19 cellular contexts compared by ENCODE assay signal in the genomic region with DNA sequence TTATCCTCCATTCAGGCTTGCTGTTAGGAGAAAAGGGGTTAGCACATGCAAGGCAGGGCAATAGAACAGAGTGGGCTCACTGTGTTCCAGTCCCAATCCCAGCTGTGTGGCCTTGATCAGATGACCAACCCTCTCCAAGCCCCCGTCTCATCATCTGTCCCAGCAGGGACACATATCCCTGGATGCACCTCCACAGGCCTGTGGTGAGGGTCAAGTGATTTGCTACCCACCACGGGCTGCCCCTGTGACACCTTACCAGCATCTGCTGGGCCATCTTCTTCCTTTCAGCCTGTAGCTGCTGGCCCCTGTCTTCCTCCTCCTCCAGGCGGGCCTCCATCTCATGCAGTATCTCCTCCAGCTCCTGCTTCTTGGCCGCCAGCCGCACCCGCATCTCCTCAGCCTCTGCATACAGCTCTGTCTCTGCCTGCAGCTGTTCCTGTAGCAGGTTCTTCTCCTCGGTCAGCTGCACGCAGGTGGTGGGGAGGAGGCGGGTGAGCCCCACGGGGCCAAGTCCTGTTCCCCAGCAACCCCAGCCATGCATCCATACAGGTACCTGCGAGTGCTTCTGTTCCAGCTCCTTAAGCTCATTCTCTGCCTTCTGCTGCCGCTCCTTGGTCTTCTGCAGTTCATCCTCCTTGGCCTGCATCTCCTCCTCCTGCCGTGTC.
DNase-seq lines count a peak whose midpoint lies in the region; ATAC-seq and TF ChIP-seq lines count a peak whose summit lies in the region.
"Had no signal": no experiment of that assay in that cellular context is flagged by ENCODE, and none has a peak within 500 bp of the region (broad histone marks: within the 10 kb centered on the region; RNA-seq: fewer than 3 reads in every experiment).

No MANE protein-coding gene starts in this region.

- no peaks in the 10 kb centered on the region for H3K79me2 ChIP-seq in neural progenitor cell (ENCODE audit: low read depth)

- H3K9me3 ChIP-seq in neural progenitor cell (ENCODE audit: low read depth) = no peaks in the 10 kb centered on the region
- H3K9me3 ChIP-seq: HAP-1 had no signal

- no peaks in the 10 kb centered on the region for H3K9me3 Mint-ChIP-seq in neural progenitor cell
- H3K9me3 Mint-ChIP-seq in stimulated activated effector memory CD8-positive, alpha-beta T cell treated with anti-CD3 and anti-CD28 coated beads, Interleukin-12 subunit alpha, Interleukin-12 subunit beta, amount 100 ng/mL, for 72 hours = peaks cover 5% of the 10 kb centered on the region
- H3K9me3 Mint-ChIP-seq: CD4-positive, alpha-beta T cell; GM23338 had no signal

- H4K20me1 ChIP-seq in neural progenitor cell (ENCODE audit: low read depth) = no peaks in the 10 kb centered on the region

- H3K4me3 ChIP-seq in neural progenitor cell = no peak overlapping the region
- H3K4me3 ChIP-seq: GM23338, HAP-1, PC-9 had no signal

- no peaks in the 10 kb centered on the region for H3K4me1 Mint-ChIP-seq in neural progenitor cell
- H3K4me1 Mint-ChIP-seq in stimulated activated effector memory CD8-positive, alpha-beta T cell treated with anti-CD3 and anti-CD28 coated beads, Interleukin-12 subunit alpha, Interleukin-12 subunit beta, amount 100 ng/mL, for 72 hours = peaks cover 7% of the 10 kb centered on the region

- peaks cover 2% of the 10 kb centered on the region for H3K27me3 Mint-ChIP-seq in neural progenitor cell (ENCODE audit: insufficient read depth, low read depth)
- H3K27me3 Mint-ChIP-seq: CD4-positive, alpha-beta T cell had no signal

- no peak overlapping the region for H3K27ac ChIP-seq in neural progenitor cell
- H3K27ac ChIP-seq: PC-9 had no signal

- no peak for ATAC-seq in stimulated activated effector memory CD8-positive, alpha-beta T cell treated with anti-CD3 and anti-CD28 coated beads, Interleukin-12 subunit alpha, Interleukin-12 subunit beta, amount 100 ng/mL, for 72 hours
- ATAC-seq in HG03378 (IDR thresholded peaks at IDR 0.05; ENCODE audit: unreplicated experiment) = no peak
- ATAC-seq: GM23338 had no signal

- TF ChIP-seq CTCF in neural progenitor cell (IDR thresholded peaks at IDR 0.05) = no peak

- no peaks in the 10 kb centered on the region for H3K27me3 ChIP-seq in neural progenitor cell

- H3K36me3 ChIP-seq in neural progenitor cell = no peaks in the 10 kb centered on the region
- H3K36me3 ChIP-seq: HAP-1 had no signal

- no peak overlapping the region for H2AFZ ChIP-seq in neural progenitor cell (replicated peaks)
- H2AFZ ChIP-seq: GM23338, PC-9 had no signal

- H3F3A ChIP-seq in neural progenitor cell (ENCODE audit: low read depth) = no peaks in the 10 kb centered on the region

- no peaks in the 10 kb centered on the region for H3K36me3 Mint-ChIP-seq in neural progenitor cell
- peaks cover 9% of the 10 kb centered on the region for H3K36me3 Mint-ChIP-seq in stimulated activated effector memory CD8-positive, alpha-beta T cell treated with anti-CD3 and anti-CD28 coated beads, Interleukin-12 subunit alpha, Interleukin-12 subunit beta, amount 100 ng/mL, for 72 hours

- no peak overlapping the region for H3K27ac Mint-ChIP-seq in neural progenitor cell
- no peak overlapping the region for H3K27ac Mint-ChIP-seq in stimulated activated effector memory CD8-positive, alpha-beta T cell treated with anti-CD3 and anti-CD28 coated beads, Interleukin-12 subunit alpha, Interleukin-12 subunit beta, amount 100 ng/mL, for 72 hours
- H3K27ac Mint-ChIP-seq: CD4-positive, alpha-beta T cell; GM23338 had no signal

- peak overlapping the region; percentile 11 for H3K4me3 Mint-ChIP-seq in neural progenitor cell
- no peak overlapping the region for H3K4me3 Mint-ChIP-seq in stimulated activated effector memory CD8-positive, alpha-beta T cell treated with anti-CD3 and anti-CD28 coated beads, Interleukin-12 subunit alpha, Interleukin-12 subunit beta, amount 100 ng/mL, for 72 hours
- H3K4me3 Mint-ChIP-seq: CD4-positive, alpha-beta T cell; GM23338 had no signal

- H3K4me2 ChIP-seq in neural progenitor cell = no peak overlapping the region
- H3K4me2 ChIP-seq: GM23338, PC-9 had no signal

- DNase-seq in COLO668 (lab: John Stamatoyannopoulos, UW; ENCODE audit: unreplicated experiment) = peak; percentile 4
- peak; percentile 58 for DNase-seq in DMS79 (lab: John Stamatoyannopoulos, UW)
- DNase-seq in NCI-H2171 treated with DMSO at 0.1 percent for 48 hours (lab: John Stamatoyannopoulos, UW) = peak; percentile 13
- no peak for DNase-seq in neural progenitor cell (ENCODE audit: low spot score)
- DNase-seq in activated gamma-delta T cell treated with Interleukin-2 at 50 U/mL for 16 hours = no peak
- no peak for DNase-seq in stimulated activated effector memory CD8-positive, alpha-beta T cell treated with anti-CD3 and anti-CD28 coated beads, Interleukin-12 subunit alpha, Interleukin-12 subunit beta, amount 100 ng/mL, for 72 hours (ENCODE audit: low spot score in 2 of 2)
- DNase-seq: CD4-positive, alpha-beta T cell; EL; GF-D8; MV-4-11; NCI-H1105 treated with DMSO at 0.1 percent for 48 hours; NCI-H1694; NCI-H526; PC-9; RPMI8226; SW 1271 had no signal

- no peaks in the 10 kb centered on the region for H3K4me1 ChIP-seq in neural progenitor cell
- H3K4me1 ChIP-seq: HAP-1 had no signal

- no peak overlapping the region for H3K9ac ChIP-seq in neural progenitor cell

Comparison
In these comparisons a context has a peak if more than half of its experiments do, and no peak if none do; other contexts are left out.
1. DNase-seq: peak in COLO668 (single experiment), DMS79 (single experiment) and NCI-H2171 treated with DMSO at 0.1 percent for 48 hours (single experiment); none in neural progenitor cell (single experiment), activated gamma-delta T cell treated with Interleukin-2 at 50 U/mL for 16 hours (single experiment) and stimulated activated effector memory CD8-positive, alpha-beta T cell treated with anti-CD3 and anti-CD28 coated beads, Interleukin-12 subunit alpha, Interleukin-12 subunit beta, amount 100 ng/mL, for 72 hours (0 of 2).